10 cellular contexts compared by ENCODE assay signal in genomic region chr2:42060718-42061619, GRCh38. TPM values are rescaled to one million over a fixed set of nuclear protein-coding genes. Genes with fewer than 3 reads are reported as not detected.
DNase-seq lines count a peak whose midpoint lies in the region; ATAC-seq and TF ChIP-seq lines count a peak whose summit lies in the region.
"Had no signal": no experiment of that assay in that cellular context is flagged by ENCODE, and none has a peak within 500 bp of the region (broad histone marks: within the 10 kb centered on the region; RNA-seq: fewer than 3 reads in every experiment).

No MANE protein-coding gene starts in this region.

- no peaks in the 10 kb centered on the region for H3K27me3 ChIP-seq in naive thymus-derived CD4-positive, alpha-beta T cell (ENCODE audit: control insufficient read depth in 2 of 2, insufficient read depth in 2 of 2, low read length in 2 of 2)

- H3K4me3 ChIP-seq in fibroblast of pulmonary artery (replicated peaks; ENCODE audit: low read depth, low read length), result no peak overlapping the region
- H3K4me3 ChIP-seq in naive thymus-derived CD4-positive, alpha-beta T cell (ENCODE audit: low read length), result no peak overlapping the region

- no peaks in the 10 kb centered on the region for H3K36me3 Mint-ChIP-seq in naive thymus-derived CD4-positive, alpha-beta T cell
- H3K36me3 Mint-ChIP-seq in immature natural killer cell, result no peaks in the 10 kb centered on the region

- no peaks in the 10 kb centered on the region for H3K9me3 ChIP-seq in naive thymus-derived CD4-positive, alpha-beta T cell (ENCODE audit: control insufficient read depth in 2 of 3, low read length in 3 of 3)

- no peak for DNase-seq in Right ventricle myocardium inferior (ENCODE audit: missing footprints)
- DNase-seq in cardiac septum (ENCODE audit: low spot score), result no peak
- DNase-seq in fibroblast of pulmonary artery (ENCODE audit: low read depth), result peak; percentile 64
- DNase-seq in naive thymus-derived CD4-positive, alpha-beta T cell, result no peak
- DNase-seq in immature natural killer cell, result no peak
- DNase-seq in HUDEP-2 (lab: John Stamatoyannopoulos, UW; ENCODE audit: unreplicated experiment in 76 of 76), result no peak
- DNase-seq: 8988T; stimulated activated naive CD8-positive, alpha-beta T cell treated with anti-CD3 and anti-CD28 coated beads, Interleukin-15, amount 100 ng/mL, for 72 hours had no signal

- no peak overlapping the region for H3K27ac Mint-ChIP-seq in naive thymus-derived CD4-positive, alpha-beta T cell
- H3K27ac Mint-ChIP-seq in immature natural killer cell, result no peak overlapping the region
- H3K27ac Mint-ChIP-seq: stimulated activated naive CD8-positive, alpha-beta T cell treated with anti-CD3 and anti-CD28 coated beads, Interleukin-15, amount 100 ng/mL, for 72 hours had no signal

- CTCF ChIA-PET in naive thymus-derived CD4-positive, alpha-beta T cell (lab: Charles Lee), result no interaction called here

- H3K36me3 ChIP-seq in naive thymus-derived CD4-positive, alpha-beta T cell (ENCODE audit: control insufficient read depth in 2 of 3, insufficient read depth in 3 of 3, low read length in 3 of 3), result no peaks in the 10 kb centered on the region

- no peak for TF ChIP-seq CTCF in fibroblast of pulmonary artery (IDR thresholded peaks at IDR 0.05; ENCODE audit: low read length, missing control alignments)

- POLR2A ChIA-PET in naive thymus-derived CD4-positive, alpha-beta T cell (lab: Charles Lee), result no interaction called here

- ATAC-seq in Right ventricle myocardium inferior, result peak; percentile 84
- peak; percentile 70 for ATAC-seq in naive thymus-derived CD4-positive, alpha-beta T cell
- no peak for ATAC-seq in GM18909 (IDR thresholded peaks at IDR 0.05; ENCODE audit: poor library complexity, unreplicated experiment)
- no peak for ATAC-seq in GM19467 (IDR thresholded peaks at IDR 0.05; ENCODE audit: unreplicated experiment)
- ATAC-seq: stimulated activated naive CD8-positive, alpha-beta T cell treated with anti-CD3 and anti-CD28 coated beads, Interleukin-15, amount 100 ng/mL, for 72 hours had no signal

- H3K27me3 Mint-ChIP-seq in naive thymus-derived CD4-positive, alpha-beta T cell, result peaks cover 0 to 11% (median 0%) of the 10 kb centered on the region in 5 donors
- H3K27me3 Mint-ChIP-seq in immature natural killer cell (ENCODE audit: low read depth in 3 of 3), result peaks cover 0 to 11% (median 0%) of the 10 kb centered on the region in 3 donors

- no peaks in the 10 kb centered on the region for H3K4me1 ChIP-seq in naive thymus-derived CD4-positive, alpha-beta T cell (ENCODE audit: control insufficient read depth in 2 of 2, insufficient read depth in 2 of 2, low read length in 2 of 2)

- peaks cover 0 to 1% (median 0%) of the 10 kb centered on the region in 7 donors for H3K4me1 Mint-ChIP-seq in naive thymus-derived CD4-positive, alpha-beta T cell
- no peaks in the 10 kb centered on the region for H3K4me1 Mint-ChIP-seq in immature natural killer cell
- H3K4me1 Mint-ChIP-seq: stimulated activated naive CD8-positive, alpha-beta T cell treated with anti-CD3 and anti-CD28 coated beads, Interleukin-15, amount 100 ng/mL, for 72 hours had no signal

- H3K9me3 Mint-ChIP-seq in naive thymus-derived CD4-positive, alpha-beta T cell, result no peaks in the 10 kb centered on the region
- H3K9me3 Mint-ChIP-seq in immature natural killer cell, result no peaks in the 10 kb centered on the region
- H3K9me3 Mint-ChIP-seq: stimulated activated naive CD8-positive, alpha-beta T cell treated with anti-CD3 and anti-CD28 coated beads, Interleukin-15, amount 100 ng/mL, for 72 hours had no signal

- no peak overlapping the region for H3K4me3 Mint-ChIP-seq in naive thymus-derived CD4-positive, alpha-beta T cell
- no peak overlapping the region for H3K4me3 Mint-ChIP-seq in immature natural killer cell
- H3K4me3 Mint-ChIP-seq: stimulated activated naive CD8-positive, alpha-beta T cell treated with anti-CD3 and anti-CD28 coated beads, Interleukin-15, amount 100 ng/mL, for 72 hours had no signal

- no peak overlapping the region for H3K27ac ChIP-seq in naive thymus-derived CD4-positive, alpha-beta T cell (ENCODE audit: low read depth, low read length)

- intact Hi-C loops in Right ventricle myocardium inferior (cut with DNase I), result no loop called here
- intact Hi-C loops in cardiac septum (cut with DNase I), result no loop called here
- intact Hi-C loops in naive thymus-derived CD4-positive, alpha-beta T cell (cut with micrococcal nuclease), result no loop called here

RNA-seq across cellular contexts. Expression of gene PKDCC, which starts 13.1 kb away (rescaled TPM):
- total RNA-seq in Right ventricle myocardium inferior (114 TPM), cardiac septum (74.7 TPM)
- not detected for total RNA-seq in naive thymus-derived CD4-positive, alpha-beta T cell
- polyA plus RNA-seq in naive thymus-derived CD4-positive, alpha-beta T cell, result not detected
- polyA plus RNA-seq in immature natural killer cell, result not detected

Comparison
In these comparisons a context has a peak if more than half of its experiments do, and no peak if none do; other contexts are left out.
1. ATAC-seq: peak in Right ventricle myocardium inferior (single experiment) and naive thymus-derived CD4-positive, alpha-beta T cell (single experiment); none in GM18909 (single experiment) and GM19467 (single experiment).
2. RNA of gene PKDCC, which starts 13.1 kb away (total RNA-seq): 114 TPM in Right ventricle myocardium inferior (single experiment) and 74.7 TPM in cardiac septum (single experiment); not detected in naive thymus-derived CD4-positive, alpha-beta T cell; every median in the first group is over 10 times any median in the second.